8 cellular contexts compared by ENCODE assay signal in genomic region chr11:63553759-63554158, GRCh38. TPM values are rescaled to one million over a fixed set of nuclear protein-coding genes. Genes with fewer than 3 reads are reported as not detected.
DNase-seq lines count a peak whose midpoint lies in the region; TF ChIP-seq lines count a peak whose summit lies in the region.

No MANE protein-coding gene starts in this region.

- intact Hi-C loops in breast epithelium (cut with DNase I; ENCODE audit: low total_unique reads), result no loop called here
- intact Hi-C loops in MCF 10A (cut with micrococcal nuclease), result no loop called here

- H3K27ac Mint-ChIP-seq in MCF 10A (ENCODE audit: low read depth, unreplicated experiment), result no peak overlapping the region

- H3K9me3 ChIP-seq in breast epithelium (no peaks in the 10 kb centered on the region), tibial nerve (no peaks in the 10 kb centered on the region)

- POLR2A ChIA-PET in MCF 10A (lab: Yijun Ruan, JAX), result interaction anchor here (0.6 to 1.2 kb wide), 3 partner anchors 8 to 489 kb away, joined by 3 read pairs; no protein-coding TSS in a partner anchor

- H3K4me1 Mint-ChIP-seq in MCF 10A (ENCODE audit: insufficient read depth, unreplicated experiment), result no peaks in the 10 kb centered on the region

- H3K36me3 Mint-ChIP-seq in MCF 10A (ENCODE audit: insufficient read depth, unreplicated experiment), result peaks cover 5% of the 10 kb centered on the region

- no peak for TF ChIP-seq POLR2A in breast epithelium (IDR thresholded peaks at IDR 0.05)
- no peak for TF ChIP-seq POLR2A in tibial nerve (IDR thresholded peaks at IDR 0.05)

- CTCF ChIA-PET in MCF 10A (lab: Yijun Ruan, JAX), result interaction anchor here (0.5 to 0.6 kb wide), 5 partner anchors 12 to 141 kb away, joined by 3 to 4 read pairs (median 3); no protein-coding TSS in a partner anchor

- H3K27ac ChIP-seq in breast epithelium, result peak overlapping the region; percentile 3 to 35
- peak overlapping the region in 1 of 4 donors; percentile 19 for H3K27ac ChIP-seq in tibial nerve

- H3K4me3 ChIP-seq in breast epithelium, result no peak overlapping the region
- no peak overlapping the region for H3K4me3 ChIP-seq in tibial nerve

- peak in 1 of 2 donors; percentile 18 for DNase-seq in breast epithelium (ENCODE audit: low spot score in 2 of 2)
- no peak for DNase-seq in MCF 10A (ENCODE audit: unreplicated experiment)
- DNase-seq in Kasumi-1 (lab: John Stamatoyannopoulos, UW), result peak; percentile 74 to 87
- peak; percentile 44 for DNase-seq in activated naive CD4-positive, alpha-beta T cell treated with Interleukin-2 at 50 U/mL for 16 hours
- peak; percentile 44 to 52 for DNase-seq in stimulated activated CD8-positive, alpha-beta memory T cell treated with anti-CD3 and anti-CD28 coated beads, Interleukin-15, amount 100 ng/mL, for 48 hours (ENCODE audit: low read depth in 2 of 2)
- no peak for DNase-seq in tibial nerve (ENCODE audit: low spot score in 2 of 2)
- no peak for DNase-seq in NCI-H446 (lab: John Stamatoyannopoulos, UW)
- no peak for DNase-seq in DMS 273 (lab: John Stamatoyannopoulos, UW; ENCODE audit: unreplicated experiment)

- no peaks in the 10 kb centered on the region for H3K9me3 Mint-ChIP-seq in MCF 10A (ENCODE audit: unreplicated experiment)

- TF ChIP-seq EP300 in tibial nerve (IDR thresholded peaks at IDR 0.05), result no peak

- 64 to 68% methylated on average over 8 of the region's 8 CpGs for WGBS in tibial nerve, 2 donors

- H3K27me3 ChIP-seq in breast epithelium (no peaks in the 10 kb centered on the region), tibial nerve (no peaks in the 10 kb centered on the region)

- H3K36me3 ChIP-seq in breast epithelium (no peaks in the 10 kb centered on the region), tibial nerve (no peaks in the 10 kb centered on the region)

- no peaks in the 10 kb centered on the region for H3K27me3 Mint-ChIP-seq in MCF 10A (ENCODE audit: insufficient read depth, unreplicated experiment)

- no peak for TF ChIP-seq CTCF in breast epithelium (IDR thresholded peaks at IDR 0.05)
- TF ChIP-seq CTCF in MCF 10A (IDR thresholded peaks at IDR 0.05; ENCODE audit: unreplicated experiment), result no peak
- no peak for TF ChIP-seq CTCF in tibial nerve (IDR thresholded peaks at IDR 0.05)

- BruUV-seq in MCF 10A (replicated peaks; lab: Mats Ljungman, UMichigan), result no TSS peak

- H3K4me3 Mint-ChIP-seq in MCF 10A (ENCODE audit: unreplicated experiment), result no peak overlapping the region

- H3K4me1 ChIP-seq in breast epithelium (no peaks in the 10 kb centered on the region), tibial nerve (peaks cover 0 to 11% (median 8%) of the 10 kb centered on the region in 4 donors)

RNA-seq across cellular contexts. Expression of gene PLAAT2, which starts 9.4 kb away (rescaled TPM):
- 1 to 10 TPM; 1.1 to 2.6 (median 2.0) TPM for total RNA-seq in breast epithelium
- total RNA-seq in MCF 10A (2022), result 0.58 TPM in 1 of 2 replicates, not detected in the other
- under 1 TPM in 1 of 4 donors, not detected in 3; 0.90 TPM for total RNA-seq in tibial nerve

RNA-seq across cellular contexts. Expression of gene PLAAT4, which starts 17.2 kb away (rescaled TPM):
- total RNA-seq in breast epithelium (10 to 100 TPM; 13.9 to 100.0 (median 95.3) TPM), MCF 10A (2022) (0.69 and 0.96 TPM in 2 replicates), tibial nerve (10 to 100 TPM in 3 of 4 donors, 1 to 10 TPM in 1; 6.3 to 43.7 (median 23.0) TPM)

RNA-seq across cellular contexts. Expression of gene LGALS12, which starts 47.9 kb away (rescaled TPM):
- 10 to 100 TPM in 2 of 3 donors, 1 to 10 TPM in 1; 6.6 to 82.6 (median 11.9) TPM for total RNA-seq in breast epithelium
- not detected in 2 replicates for total RNA-seq in MCF 10A (2022)
- 10 to 100 TPM in 2 of 4 donors, 1 to 10 TPM in 2; 7.3 to 32.7 (median 14.9) TPM for total RNA-seq in tibial nerve

Comparison
In these comparisons a context has a peak if more than half of its experiments do, and no peak if none do; other contexts are left out.
1. DNase-seq: peak in Kasumi-1 (2 of 2), activated naive CD4-positive, alpha-beta T cell treated with Interleukin-2 at 50 U/mL for 16 hours (single experiment) and stimulated activated CD8-positive, alpha-beta memory T cell treated with anti-CD3 and anti-CD28 coated beads, Interleukin-15, amount 100 ng/mL, for 48 hours (2 of 2); none in MCF 10A (single experiment), tibial nerve (0 of 2), NCI-H446 (0 of 2) and DMS 273 (single experiment).